Comparison of ENCODE assay signal across 8 cellular contexts in the genomic region with DNA sequence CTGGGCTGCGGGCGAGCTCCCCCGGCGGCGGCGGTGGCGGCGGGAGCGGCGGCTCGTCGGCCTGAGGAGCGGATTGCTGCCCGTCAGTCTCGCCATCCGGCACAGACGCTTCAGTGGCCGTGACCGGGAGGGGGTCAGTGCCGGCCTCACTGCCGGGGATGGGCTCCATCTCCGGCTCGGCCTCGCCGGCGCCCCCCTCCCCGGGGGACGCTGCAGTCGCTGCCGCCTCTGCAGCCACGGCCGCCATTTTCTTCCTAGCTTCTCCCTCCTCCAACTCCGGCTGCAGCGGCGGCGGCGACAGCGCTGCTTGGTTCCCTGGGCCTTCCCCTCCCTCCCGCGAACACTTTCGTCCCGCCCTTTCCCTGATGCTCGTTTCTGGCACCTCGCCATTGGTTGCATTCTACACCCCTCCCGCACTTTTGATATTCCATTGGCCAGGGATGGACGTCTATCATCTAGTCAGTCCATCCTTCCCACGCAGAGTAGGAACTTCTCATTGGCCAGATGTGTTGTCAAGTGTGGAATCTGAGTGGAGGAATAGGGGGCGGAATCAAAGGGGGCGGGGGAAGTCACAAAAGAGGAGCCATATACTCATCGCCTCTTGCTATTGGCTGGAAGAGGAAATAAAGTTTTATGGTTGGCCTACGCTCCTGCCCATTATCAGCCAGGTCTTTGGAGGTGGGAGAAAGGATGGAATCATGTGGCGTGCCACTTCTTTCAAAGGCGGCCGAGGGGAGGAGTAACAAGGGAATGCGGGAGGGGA. TPM values are rescaled to one million over a fixed set of nuclear protein-coding genes. Genes with fewer than 3 reads are reported as not detected.
DNase-seq lines count a peak whose midpoint lies in the region; ATAC-seq and TF ChIP-seq lines count a peak whose summit lies in the region.

A gene with protein sequence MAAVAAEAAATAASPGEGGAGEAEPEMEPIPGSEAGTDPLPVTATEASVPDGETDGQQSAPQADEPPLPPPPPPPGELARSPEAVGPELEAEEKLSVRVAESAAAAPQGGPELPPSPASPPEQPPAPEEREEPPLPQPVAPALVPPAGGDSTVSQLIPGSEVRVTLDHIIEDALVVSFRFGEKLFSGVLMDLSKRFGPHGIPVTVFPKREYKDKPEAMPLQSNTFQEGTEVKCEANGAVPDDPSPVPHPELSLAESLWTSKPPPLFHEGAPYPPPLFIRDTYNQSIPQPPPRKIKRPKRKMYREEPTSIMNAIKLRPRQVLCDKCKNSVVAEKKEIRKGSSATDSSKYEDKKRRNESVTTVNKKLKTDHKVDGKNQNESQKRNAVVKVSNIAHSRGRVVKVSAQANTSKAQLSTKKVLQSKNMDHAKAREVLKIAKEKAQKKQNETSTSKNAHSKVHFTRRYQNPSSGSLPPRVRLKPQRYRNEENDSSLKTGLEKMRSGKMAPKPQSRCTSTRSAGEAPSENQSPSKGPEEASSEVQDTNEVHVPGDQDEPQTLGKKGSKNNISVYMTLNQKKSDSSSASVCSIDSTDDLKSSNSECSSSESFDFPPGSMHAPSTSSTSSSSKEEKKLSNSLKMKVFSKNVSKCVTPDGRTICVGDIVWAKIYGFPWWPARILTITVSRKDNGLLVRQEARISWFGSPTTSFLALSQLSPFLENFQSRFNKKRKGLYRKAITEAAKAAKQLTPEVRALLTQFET (minus strand): TSS at position 309 of the 763 bp plus-strand sequence. CDS start 62 bp downstream, at position 247.

- peak; percentile 86 for TF ChIP-seq POLR2A in GM10847 (IDR thresholded peaks at IDR 0.05; ENCODE audit: extremely low read depth, insufficient read length)

- no peaks in the 10 kb centered on the region for H3K27me3 Mint-ChIP-seq in activated naive CD8-positive, alpha-beta T cell

- DNase-seq in NCI-H1105 (lab: John Stamatoyannopoulos, UW) (peak; percentile 95), SKM-1 treated with dmso at 0.1 percent for 144 hours (lab: John Stamatoyannopoulos, UW; ENCODE audit: unreplicated experiment) (peak; percentile 100), glomerular endothelial cell (ENCODE audit: extremely low read depth, low read depth, low spot score) (peak; percentile 100), occipital lobe (lab: John Stamatoyannopoulos, UW) (peak; percentile 99)

- H3K27ac Mint-ChIP-seq in activated naive CD8-positive, alpha-beta T cell, result peak within 1 kb of the TSS; percentile 98

- ATAC-seq in HG02623 (IDR thresholded peaks at IDR 0.05; ENCODE audit: unreplicated experiment), result peak; percentile 91

- peaks cover 2% of the 10 kb centered on the region for H3K36me3 Mint-ChIP-seq in activated naive CD8-positive, alpha-beta T cell

- H3K27ac ChIP-seq in temporal lobe (ENCODE audit: low read depth, low read length), result peak within 1 kb of the TSS; percentile 95

- H3K4me1 Mint-ChIP-seq in activated naive CD8-positive, alpha-beta T cell (ENCODE audit: low read depth), result peaks cover 25% of the 10 kb centered on the region

- H3K4me3 Mint-ChIP-seq in activated naive CD8-positive, alpha-beta T cell, result peak within 1 kb of the TSS; percentile 98

- H3K9me3 Mint-ChIP-seq in activated naive CD8-positive, alpha-beta T cell (ENCODE audit: low read depth), result no peaks in the 10 kb centered on the region

RNA-seq across cellular contexts. Expression of the gene that starts here (rescaled TPM):
- total RNA-seq in glomerular endothelial cell (25.8 and 28.2 TPM in 2 replicates), occipital lobe (43.0 TPM), temporal lobe (29.3 TPM)

Comparison
In these comparisons a context has a peak if more than half of its experiments do, and no peak if none do; other contexts are left out.
1. Peak in every context shown above with its lines: DNase-seq, ATAC-seq and H3K27ac ChIP-seq.